1 cellular context compared by ENCODE assay signal in genomic region chr9:131043646-131044045, GRCh38.
TF ChIP-seq lines count a peak whose summit lies in the region.

No MANE protein-coding gene starts in this region.

TF ChIP-seq in GM12878, 131 proteins besides CTCF, POLR2A, EP300 and RAD21:
- TF ChIP-seq KAT2A (conservative IDR thresholded peaks at IDR 0.05; ENCODE audit: control insufficient read depth, low read depth, low read length) (no peak), CBFB (IDR thresholded peaks at IDR 0.05; ENCODE audit: low read depth) (no peak), WRNIP1 (IDR thresholded peaks at IDR 0.05; ENCODE audit: borderline replicate concordance, low read depth, low read length) (no peak), ETV6 (conservative IDR thresholded peaks at IDR 0.05 in 1 of 2, IDR thresholded peaks at IDR 0.05 in 1 of 2; ENCODE audit: borderline replicate concordance in 1 of 2, low read depth in 1 of 2) (no peak), MXI1 (IDR thresholded peaks at IDR 0.05; ENCODE audit: low read depth, low read length) (no peak), ZBTB11 (CRISPR knock-in tag; IDR thresholded peaks at IDR 0.05) (no peak), PAX8 (IDR thresholded peaks at IDR 0.05) (no peak), YBX1 (IDR thresholded peaks at IDR 0.05) (no peak), USF2 (IDR thresholded peaks at IDR 0.05; ENCODE audit: borderline replicate concordance, low read depth, low read length) (no peak), BMI1 (IDR thresholded peaks at IDR 0.05; ENCODE audit: borderline replicate concordance) (no peak), GATAD2B (conservative IDR thresholded peaks at IDR 0.05; ENCODE audit: low read depth) (no peak), BACH1 (IDR thresholded peaks at IDR 0.05; ENCODE audit: borderline replicate concordance) (no peak), RELB (IDR thresholded peaks at IDR 0.05; ENCODE audit: low read depth) (no peak), NR2C2 (IDR thresholded peaks at IDR 0.05; ENCODE audit: borderline replicate concordance, control insufficient read depth, insufficient read length, low read depth) (no peak), KLF5 (IDR thresholded peaks at IDR 0.05; ENCODE audit: partially characterized antibody) (no peak), POLR2AphosphoS5 (IDR thresholded peaks at IDR 0.05; ENCODE audit: low read length) (no peak)
